Comparison of ENCODE assay signal across 8 cellular contexts in genomic region chr19:30784850-30785459, GRCh38.
DNase-seq lines count a peak whose midpoint lies in the region; ATAC-seq and TF ChIP-seq lines count a peak whose summit lies in the region.

No MANE protein-coding gene starts in this region.

- ATAC-seq in heart left ventricle, result peak in 3 of 4 donors; percentile 49 to 57 (median 54)
- ATAC-seq in HG02763 (IDR thresholded peaks at IDR 0.05; ENCODE audit: unreplicated experiment), result no peak

- DNase-seq in AG08395 (ENCODE audit: low spot score), result peak; percentile 51
- DNase-seq in H4 (ENCODE audit: low spot score), result peak; percentile 52
- peak; percentile 44 for DNase-seq in RPMI8226
- DNase-seq in activated T-helper 9 cell treated with anti-CD3 and anti-CD28 coated beads, Interleukin-2, amount 50 U/mL, for 16 hours (ENCODE audit: low read depth), result peak; percentile 31
- peak; percentile 20 to 69 (median 44) for DNase-seq in heart left ventricle
- DNase-seq in spleen, result peak; percentile 84
- no peak for DNase-seq in NCI-H2227 (lab: John Stamatoyannopoulos, UW; ENCODE audit: unreplicated experiment)

- TF ChIP-seq POLR2A in heart left ventricle (IDR thresholded peaks at IDR 0.05), result no peak
- TF ChIP-seq POLR2A in spleen (IDR thresholded peaks at IDR 0.05), result no peak

- H3K27ac ChIP-seq in heart left ventricle (no peak overlapping the region), spleen (no peak overlapping the region)

- whole genome bisulfite sequencing in heart left ventricle, 4 donors, result 59 to 65% (median 63%) methylated on average over 12 of the region's 12 CpGs
- WGBS in spleen, 5 donors, result 54 to 63% (median 59%) methylated on average over 12 of the region's 12 CpGs

- no peaks in the 10 kb centered on the region for H3K4me1 ChIP-seq in heart left ventricle
- H3K4me1 ChIP-seq in spleen, result peaks cover 0 to 6% (median 0%) of the 10 kb centered on the region in 6 donors

- intact Hi-C loops in heart left ventricle (cut with DNase I), result loop anchor here in 5 of 10 donors (5.0 to 10.0 kb wide), 5 partner anchors 570 to 1442 kb away; no protein-coding TSS in a partner anchor
- intact Hi-C loops in spleen (cut with DNase I; ENCODE audit: low total_unique reads), result no loop called here

- peak; percentile 31 to 74 (median 54) for TF ChIP-seq CTCF in heart left ventricle (IDR thresholded peaks at IDR 0.05)
- TF ChIP-seq CTCF in spleen (IDR thresholded peaks at IDR 0.05 in 8 of 11, conservative IDR thresholded peaks at IDR 0.05 in 3 of 11), result peak in 10 of 11 experiments; percentile 28 to 78 (median 66)

- H3K4me3 ChIP-seq in heart left ventricle (no peak overlapping the region), spleen (no peak overlapping the region)

- no peaks in the 10 kb centered on the region for H3K9me3 ChIP-seq in heart left ventricle
- peaks cover 0 to 5% (median 0%) of the 10 kb centered on the region in 8 donors for H3K9me3 ChIP-seq in spleen

- H3K27me3 ChIP-seq in heart left ventricle, result peaks cover 0 to 3% (median 0%) of the 10 kb centered on the region in 9 donors
- peaks cover 0 to 19% (median 0%) of the 10 kb centered on the region in 7 donors for H3K27me3 ChIP-seq in spleen (replicated peaks in 1 of 7)

- H3K36me3 ChIP-seq in heart left ventricle (no peaks in the 10 kb centered on the region), spleen (no peaks in the 10 kb centered on the region)
